1 cellular context compared by ENCODE assay signal in genomic region chr12:95003213-95003920, GRCh38.
TF ChIP-seq lines count a peak whose summit lies in the region.

Gene NDUFA12, minus strand, starts transcription at chr12:95003697. Its CDS starts 17 bp downstream, at chr12:95003680.

TF ChIP-seq in K562, 482 proteins besides CTCF, POLR2A, EP300 and RAD21 (continued from another document):
- TF ChIP-seq ZNF79 (CRISPR knock-in tag; IDR thresholded peaks at IDR 0.05; ENCODE audit: low read depth), result no peak
- peak; percentile 92 for TF ChIP-seq SIN3B (IDR thresholded peaks at IDR 0.05; ENCODE audit: low read depth)
- TF ChIP-seq TAF7 (tag; IDR thresholded peaks at IDR 0.05), result peak; percentile 95
- TF ChIP-seq E2F6 (IDR thresholded peaks at IDR 0.05; ENCODE audit: borderline replicate concordance in 1 of 2, extremely low read depth in 1 of 2, insufficient read depth in 1 of 2, insufficient read length in 1 of 2, low read depth in 1 of 2, low read length in 1 of 2, poor library complexity in 1 of 2, severe bottlenecking in 1 of 2), result peak; percentile 57 to 58
- TF ChIP-seq RBBP5 (IDR thresholded peaks at IDR 0.05; ENCODE audit: borderline replicate concordance, insufficient read depth, low read length, poor library complexity, severe bottlenecking), result peak; percentile 91
- no peak for TF ChIP-seq SMARCA5 (IDR thresholded peaks at IDR 0.05)
- peak; percentile 66; the same call in 1 of the 2 replicates for TF ChIP-seq ATF7 (IDR thresholded peaks at IDR 0.05)
- no peak for TF ChIP-seq ZBTB43 (CRISPR knock-in tag; IDR thresholded peaks at IDR 0.05)
- no peak for TF ChIP-seq ZNF830 (CRISPR knock-in tag; IDR thresholded peaks at IDR 0.05)
- TF ChIP-seq ATF3 (IDR thresholded peaks at IDR 0.05), result no peak
- no peak for TF ChIP-seq ATF3 (CRISPR knock-in tag; conservative IDR thresholded peaks at IDR 0.05)
- no peak for TF ChIP-seq MGA (IDR thresholded peaks at IDR 0.05)
